In the genomic region with DNA sequence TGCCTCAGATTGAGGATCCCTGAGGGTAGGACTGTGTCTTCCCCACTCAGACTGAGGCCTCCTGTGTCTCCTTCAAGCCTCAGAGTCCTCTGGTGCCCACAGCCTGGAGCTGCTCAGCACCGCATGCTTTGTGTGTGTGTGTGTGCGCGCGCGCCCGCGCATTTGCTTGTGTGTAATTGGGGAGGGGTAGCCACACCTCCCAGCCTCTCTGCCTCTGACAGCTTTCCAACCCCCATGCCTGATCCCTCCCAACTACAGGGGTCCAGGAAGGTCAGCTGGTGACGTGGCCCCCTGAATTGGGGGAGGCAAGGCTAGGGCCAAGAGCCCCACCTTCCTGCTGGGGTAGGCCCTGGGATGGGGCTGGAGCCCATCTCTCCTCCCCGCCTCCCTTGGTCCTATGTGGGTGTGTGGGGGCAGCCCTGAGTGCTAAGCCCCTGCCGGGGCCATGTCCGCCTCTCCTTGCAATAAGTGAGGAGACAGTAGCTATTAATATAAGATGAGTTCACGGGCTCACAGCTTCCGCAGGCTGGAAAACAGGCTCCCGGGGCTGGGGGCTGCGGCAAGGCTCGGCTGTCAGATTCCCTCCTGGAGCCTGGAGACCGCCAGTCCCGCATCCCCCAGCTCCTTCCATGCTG, we compare ENCODE assay signal across 1 cellular context.
TF ChIP-seq lines count a peak whose summit lies in the region.

No MANE protein-coding gene starts in this region.

TF ChIP-seq in GM12891, 5 proteins besides CTCF, POLR2A, EP300 and RAD21 (continued from another document):
- peak; percentile 6; the same call in 1 of the 2 replicates for TF ChIP-seq POLR2AphosphoS5 (IDR thresholded peaks at IDR 0.05; ENCODE audit: low read depth, low read length)
